Comparison of ENCODE assay signal across 27 cellular contexts in genomic region chr1:59170659-59171058, GRCh38.
"Had no signal": no experiment of that assay in that cellular context is flagged by ENCODE, and none has a peak within 500 bp of the region (broad histone marks: within the 10 kb centered on the region; RNA-seq: fewer than 3 reads in every experiment).

No MANE protein-coding gene starts in this region.

- H3K27ac Mint-ChIP-seq: immature natural killer cell; stimulated activated effector memory CD8-positive, alpha-beta T cell treated with anti-CD3 and anti-CD28 coated beads, Interleukin-12 subunit alpha, Interleukin-12 subunit beta, amount 100 ng/mL, for 72 hours; stimulated activated naive CD8-positive, alpha-beta T cell treated with anti-CD3 and anti-CD28 coated beads, Interleukin-15, amount 100 ng/mL, for 72 hours; type B pancreatic cell had no signal

- H3K27ac ChIP-seq: left lung, lower lobe of right lung, parathyroid adenoma, spleen, tibial nerve, uterus had no signal

- H3K9me3 ChIP-seq: left lung, lower lobe of right lung, spleen, tibial nerve, uterus had no signal

- H3K4me1 ChIP-seq: left lung, lower lobe of right lung, parathyroid adenoma, tibial nerve, uterus had no signal

- H3K4me3 Mint-ChIP-seq: immature natural killer cell; naive thymus-derived CD8-positive, alpha-beta T cell; nephron; neural crest cell; stimulated activated effector memory CD8-positive, alpha-beta T cell treated with anti-CD3 and anti-CD28 coated beads, Interleukin-12 subunit alpha, Interleukin-12 subunit beta, amount 100 ng/mL, for 72 hours; stimulated activated naive CD8-positive, alpha-beta T cell treated with anti-CD3 and anti-CD28 coated beads, Interleukin-15, amount 100 ng/mL, for 72 hours; type B pancreatic cell had no signal

- FAIRE-seq: islet of Langerhans, kidney, small intestine had no signal

- H3K4me1 Mint-ChIP-seq: immature natural killer cell; naive thymus-derived CD8-positive, alpha-beta T cell; neural crest cell; stimulated activated effector memory CD8-positive, alpha-beta T cell treated with anti-CD3 and anti-CD28 coated beads, Interleukin-12 subunit alpha, Interleukin-12 subunit beta, amount 100 ng/mL, for 72 hours; stimulated activated naive CD8-positive, alpha-beta T cell treated with anti-CD3 and anti-CD28 coated beads, Interleukin-15, amount 100 ng/mL, for 72 hours had no signal

- H3K36me3 ChIP-seq: left lung, lower lobe of right lung, spleen, tibial nerve, uterus had no signal

- H3K27me3 Mint-ChIP-seq: progenitor cell of endocrine pancreas, type B pancreatic cell had no signal

- H3K9me3 Mint-ChIP-seq: stimulated activated effector memory CD8-positive, alpha-beta T cell treated with anti-CD3 and anti-CD28 coated beads, Interleukin-12 subunit alpha, Interleukin-12 subunit beta, amount 100 ng/mL, for 72 hours; type B pancreatic cell had no signal

- ATAC-seq: left colon; lower lobe of right lung; naive thymus-derived CD8-positive, alpha-beta T cell; stimulated activated effector memory CD8-positive, alpha-beta T cell treated with anti-CD3 and anti-CD28 coated beads, Interleukin-12 subunit alpha, Interleukin-12 subunit beta, amount 100 ng/mL, for 72 hours; stimulated activated naive CD8-positive, alpha-beta T cell treated with anti-CD3 and anti-CD28 coated beads, Interleukin-15, amount 100 ng/mL, for 72 hours had no signal

- H2AFZ ChIP-seq: parathyroid adenoma had no signal

- H3K36me3 Mint-ChIP-seq: immature natural killer cell; stimulated activated effector memory CD8-positive, alpha-beta T cell treated with anti-CD3 and anti-CD28 coated beads, Interleukin-12 subunit alpha, Interleukin-12 subunit beta, amount 100 ng/mL, for 72 hours; type B pancreatic cell had no signal

- H3K4me3 ChIP-seq: left lung, lower lobe of right lung, spleen, tibial nerve, uterus had no signal

- DNase-seq: hypothalamus; immature natural killer cell; kidney; left colon; left lung; lower lobe of right lung; mammary epithelial cell; midbrain; naive thymus-derived CD8-positive, alpha-beta T cell; nucleus accumbens; retina; right cardiac atrium; spleen; stimulated activated CD4-positive, alpha-beta T cell treated with anti-CD3 and anti-CD28 coated beads, Interleukin-4, amount 100 ng/mL, for 24 hours; stimulated activated naive CD4-positive, alpha-beta T cell treated with Interleukin-2 at 50 U/mL for 16 hours; stimulated activated naive CD8-positive, alpha-beta T cell treated with anti-CD3 and anti-CD28 coated beads, Interleukin-15, amount 100 ng/mL, for 72 hours; substantia nigra; uterus had no signal

- H3K79me2 ChIP-seq: parathyroid adenoma had no signal

- H3K27me3 ChIP-seq: left lung, spleen, tibial nerve, uterus had no signal

- H3K9ac ChIP-seq: parathyroid adenoma had no signal
